8 cellular contexts compared by ENCODE assay signal in genomic region chr5:43609752-43610151, GRCh38. TPM values are rescaled to one million over a fixed set of nuclear protein-coding genes. Genes with fewer than 3 reads are reported as not detected.
DNase-seq lines count a peak whose midpoint lies in the region; ATAC-seq and TF ChIP-seq lines count a peak whose summit lies in the region.

No MANE protein-coding gene starts in this region.

- H3K27me3 ChIP-seq in mammary epithelial cell (ENCODE audit: insufficient read depth, low read length) (no peaks in the 10 kb centered on the region), thyroid gland (no peaks in the 10 kb centered on the region), heart right ventricle (no peaks in the 10 kb centered on the region)

- H3K27ac ChIP-seq in C4-2B: no peak overlapping the region
- no peak overlapping the region for H3K27ac ChIP-seq in mammary epithelial cell (ENCODE audit: insufficient read depth, low read depth, low read length)
- no peak overlapping the region for H3K27ac ChIP-seq in thyroid gland
- no peak overlapping the region for H3K27ac ChIP-seq in heart right ventricle

- peaks cover 9% of the 10 kb centered on the region for H3K79me2 ChIP-seq in mammary epithelial cell (ENCODE audit: insufficient read depth, low read length)

- no peak overlapping the region for H2AFZ ChIP-seq in mammary epithelial cell (ENCODE audit: low read depth, low read length)

- peak; percentile 48 for TF ChIP-seq CTCF in C4-2B (conservative IDR thresholded peaks at IDR 0.05)
- peak; percentile 14 to 47 for TF ChIP-seq CTCF in mammary epithelial cell (conservative IDR thresholded peaks at IDR 0.05 in 1 of 2, IDR thresholded peaks at IDR 0.05 in 1 of 2; ENCODE audit: extremely low read depth in 1 of 2, insufficient read depth in 1 of 2, low read depth in 1 of 2, low read length in 2 of 2)
- TF ChIP-seq CTCF in thyroid gland (IDR thresholded peaks at IDR 0.05): no peak
- TF ChIP-seq CTCF in heart right ventricle (IDR thresholded peaks at IDR 0.05): peak in 3 of 9 donors; percentile 16 to 17 (median 16)

- CTCF ChIA-PET in mammary epithelial cell (lab: Charles Lee; ENCODE audit: low non-redundant PET): no interaction called here

- DNase-seq in mammary epithelial cell: no peak
- no peak for DNase-seq in posterior cingulate gyrus
- no peak for DNase-seq in thyroid gland
- DNase-seq in NCI-H226: no peak
- DNase-seq in heart right ventricle: no peak

- no TSS peak for BruUV-seq in mammary epithelial cell (replicated peaks; lab: Mats Ljungman, UMichigan)

- no peak overlapping the region for H3K9ac ChIP-seq in mammary epithelial cell (ENCODE audit: insufficient read depth, low read length)

- no peak overlapping the region for H3K4me2 ChIP-seq in mammary epithelial cell (ENCODE audit: insufficient read depth, low read depth, low read length)

- H3K36me3 ChIP-seq in mammary epithelial cell (ENCODE audit: insufficient read depth, low read length) (peaks cover 4% of the 10 kb centered on the region), thyroid gland (peaks cover 17 to 22% of the 10 kb centered on the region in 2 donors), heart right ventricle (peaks cover 0 to 78% (median 30%) of the 10 kb centered on the region in 9 donors)

- WGBS in mammary epithelial cell (ENCODE audit: low coverage, missing lambda C conversion rate): 93% methylated on average over 1 of the region's 1 CpG
- 86 to 95% methylated on average over 1 of the region's 1 CpG for WGBS in thyroid gland, 2 donors
- WGBS in heart right ventricle, 2 donors: 63 to 68% methylated on average over 1 of the region's 1 CpG

- ATAC-seq in GM19035 (IDR thresholded peaks at IDR 0.05; ENCODE audit: unreplicated experiment): peak; percentile 79
- ATAC-seq in HG03378 (IDR thresholded peaks at IDR 0.05; ENCODE audit: unreplicated experiment): peak; percentile 86
- ATAC-seq in heart right ventricle: no peak

- H3K9me3 ChIP-seq in mammary epithelial cell (replicated peaks; ENCODE audit: insufficient read depth, low read length) (no peaks in the 10 kb centered on the region), thyroid gland (no peaks in the 10 kb centered on the region), heart right ventricle (no peaks in the 10 kb centered on the region)

- no peaks in the 10 kb centered on the region for H3K4me1 ChIP-seq in mammary epithelial cell (ENCODE audit: insufficient read depth, low read length)
- H3K4me1 ChIP-seq in thyroid gland: peaks cover 4 to 5% of the 10 kb centered on the region in 2 donors
- H3K4me1 ChIP-seq in heart right ventricle: peaks cover 0 to 64% (median 11%) of the 10 kb centered on the region in 9 donors

- H3K4me3 ChIP-seq in mammary epithelial cell (replicated peaks in 1 of 3; ENCODE audit: insufficient read depth in 1 of 3, low read depth in 2 of 3, low read length in 3 of 3) (no peak overlapping the region), thyroid gland (replicated peaks in 1 of 3) (no peak overlapping the region), heart right ventricle (no peak overlapping the region)

- TF ChIP-seq POLR2A in thyroid gland (IDR thresholded peaks at IDR 0.05): no peak

- intact Hi-C loops in mammary epithelial cell (cut with micrococcal nuclease): loop anchor here (1.0 kb wide), 1 partner anchor 209 kb away; no protein-coding TSS in a partner anchor
- intact Hi-C loops in posterior cingulate gyrus (cut with DNase I): no loop called here
- intact Hi-C loops in thyroid gland (cut with DNase I): no loop called here
- intact Hi-C loops in heart right ventricle (cut with DNase I): loop anchor here in 2 of 10 donors (10.0 kb wide), 1 partner anchor 55 kb away; the partner anchor contains the start of gene PAIP1 (in 2 of the 2)

- H4K20me1 ChIP-seq in mammary epithelial cell (ENCODE audit: insufficient read depth, low read length): no peaks in the 10 kb centered on the region

- in situ Hi-C loops in mammary epithelial cell (cut with MboI; ENCODE audit: low sequenced_read_pairs in 2 of 2): no loop called here

- dilution Hi-C loops in mammary epithelial cell (cut with HindIII; ENCODE audit: low sequenced_read_pairs): no loop called here

RNA-seq across cellular contexts. Expression of gene NNT, which starts 6.8 kb away (rescaled TPM):
- total RNA-seq in mammary epithelial cell (10 to 100 TPM; 77.8 to 83.2 TPM), thyroid gland (100 to 1,000 TPM in 2 of 4 donors, 10 to 100 TPM in 2; 95.7 to 125 (median 104) TPM), heart right ventricle (100 to 1,000 TPM; 383 to 731 (median 639) TPM)
- polyA plus RNA-seq in mammary epithelial cell (21.0 TPM), heart right ventricle (10 to 100 TPM; 40.8 to 78.5 TPM)
- polyA minus RNA-seq in mammary epithelial cell: 52.4 TPM

RNA-seq across cellular contexts. Expression of gene PAIP1, which starts 52.9 kb away (rescaled TPM):
- total RNA-seq in mammary epithelial cell: 100 to 1,000 TPM in 1 of 2 donors, 10 to 100 TPM in 1; 76.4 to 103 TPM
- polyA plus RNA-seq in mammary epithelial cell: 65.0 TPM
- polyA minus RNA-seq in mammary epithelial cell: 74.2 TPM
- total RNA-seq in thyroid gland: 100 to 1,000 TPM in 1 of 4 donors, 10 to 100 TPM in 3; 84.5 to 105 (median 98.5) TPM
- 100 to 1,000 TPM; 112 to 162 (median 138) TPM for total RNA-seq in heart right ventricle
- polyA plus RNA-seq in heart right ventricle: 10 to 100 TPM; 51.1 to 84.6 TPM

Comparison
In these comparisons a context has a peak if more than half of its experiments do, and no peak if none do; other contexts are left out.
1. CTCF ChIP-seq: peak in C4-2B (single experiment) and mammary epithelial cell (2 of 2); none in thyroid gland (0 of 6).
2. ATAC-seq: peak in GM19035 (single experiment) and HG03378 (single experiment); none in heart right ventricle (0 of 8).